In genomic region chr1:32200226-32201010, GRCh38 we compare ENCODE assay signal across 8 cellular contexts. TPM values are rescaled to one million over a fixed set of nuclear protein-coding genes. Genes with fewer than 3 reads are reported as not detected.
DNase-seq lines count a peak whose midpoint lies in the region; ATAC-seq lines count a peak whose summit lies in the region.

Gene CCDC28B, plus strand, starts transcription at chr1:32200595. Its CDS starts 1,341 bp downstream, at chr1:32201936.

- ATAC-seq in HG03520 (IDR thresholded peaks at IDR 0.05; ENCODE audit: unreplicated experiment) (peak; percentile 35), HG02588 (IDR thresholded peaks at IDR 0.05; ENCODE audit: unreplicated experiment) (no peak)

- H3K27me3 ChIP-seq in NT2/D1 (ENCODE audit: insufficient read depth, insufficient read length): peaks cover 4% of the 10 kb centered on the region

- peak within 1 kb of the TSS; percentile 82 for H3K9ac ChIP-seq in NT2/D1 (ENCODE audit: insufficient read length, low read depth)

- in situ Hi-C loops in Caki2 (cut with HindIII; ENCODE audit: low pct_unique_long_range_greater_than_20kb, low sequenced_read_pairs): no loop called here

- no peaks in the 10 kb centered on the region for H3K9me3 ChIP-seq in NT2/D1 (ENCODE audit: insufficient read depth, low read length)

- DNase-seq in Caki2 (ENCODE audit: low read depth): peak; percentile 61
- peak; percentile 79 for DNase-seq in NT2/D1 (ENCODE audit: low read depth, low spot score)
- peak; percentile 50 for DNase-seq in activated T-cell treated with anti-CD3 and anti-CD28 coated beads for 48 hours (ENCODE audit: low read depth)
- DNase-seq in epithelial cell of prostate (ENCODE audit: low read depth, low spot score): no peak
- DNase-seq in midbrain (lab: John Stamatoyannopoulos, UW): peak; percentile 58
- peak; percentile 19 to 49 for DNase-seq in stimulated activated CD8-positive, alpha-beta memory T cell treated with anti-CD3 and anti-CD28 coated beads, Interleukin-7, amount 100 ng/mL, for 4 hours (ENCODE audit: low read depth in 2 of 2)

- H3K4me1 ChIP-seq in NT2/D1 (ENCODE audit: insufficient read depth, insufficient read length): peaks cover 46% of the 10 kb centered on the region

- H3K27ac ChIP-seq in epithelial cell of prostate: peak within 1 kb of the TSS; percentile 40

- peak within 1 kb of the TSS; percentile 64 for H3K4me3 ChIP-seq in NT2/D1 (ENCODE audit: insufficient read length, low read depth)

- peaks cover 50% of the 10 kb centered on the region for H3K36me3 ChIP-seq in NT2/D1 (ENCODE audit: insufficient read depth, insufficient read length, low read length)

RNA-seq across cellular contexts. Expression of gene CCDC28B, which starts in this region (rescaled TPM):
- total RNA-seq in Caki2 (2014; rRNA removed; shearing (Covaris generic); ENCODE audit: low replicate concordance): 9.3 and 16.4 TPM in 2 replicates
